1 cellular context compared by ENCODE assay signal in the genomic region with DNA sequence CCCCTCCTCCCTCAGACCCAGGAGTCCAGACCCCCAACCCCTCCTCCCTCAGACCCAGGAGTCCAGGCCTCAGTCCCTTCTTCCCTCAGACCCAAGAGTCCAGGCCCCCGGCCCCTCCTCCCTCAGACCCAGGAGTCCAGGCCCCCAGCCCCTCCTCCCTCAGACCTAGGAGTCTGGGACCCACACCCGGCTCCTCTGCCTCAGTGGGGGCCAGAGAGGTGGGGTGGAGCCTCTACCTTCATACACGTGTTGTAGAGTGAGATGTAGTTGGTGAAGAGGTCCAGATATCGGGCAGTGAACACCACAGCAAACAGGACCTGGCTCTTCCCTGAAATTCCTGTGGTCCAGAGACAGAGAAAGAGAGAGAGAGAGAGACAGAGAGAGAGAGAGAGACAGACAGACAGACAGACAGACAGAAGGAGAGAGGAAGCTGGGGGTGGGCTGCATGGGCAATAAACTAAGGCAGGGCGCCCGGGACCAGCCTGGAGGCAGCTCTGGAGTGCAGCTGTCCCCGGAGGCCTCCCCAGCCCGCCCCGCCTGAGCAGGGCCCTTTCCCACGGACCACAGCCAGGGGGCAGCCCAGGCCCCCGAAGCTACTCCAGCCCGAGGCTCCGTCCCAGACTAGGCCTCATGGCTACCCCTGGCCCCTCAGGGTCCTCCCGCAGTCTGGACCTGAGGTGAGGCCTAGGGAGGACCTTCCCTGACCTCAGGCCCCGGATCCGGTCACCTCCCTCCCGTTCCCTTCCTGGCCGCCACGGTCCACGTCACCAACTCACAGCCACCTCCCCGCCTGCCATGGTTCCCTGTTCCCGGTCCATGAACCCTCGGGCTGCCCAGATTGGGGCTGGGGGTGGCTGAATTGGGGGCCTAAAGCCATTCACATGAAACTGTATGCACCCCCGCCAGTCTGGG.
TF ChIP-seq lines count a peak whose summit lies in the region.

No MANE protein-coding gene starts in this region.

TF ChIP-seq in K562, 482 proteins besides CTCF, POLR2A, EP300 and RAD21 (continued from another document and continues in another):
- TF ChIP-seq ARID3A (IDR thresholded peaks at IDR 0.05; ENCODE audit: borderline replicate concordance, low read depth, low read length): no peak
- TF ChIP-seq TOE1 (IDR thresholded peaks at IDR 0.05; ENCODE audit: borderline replicate concordance): 0 out of 2 replicates have a peak, but pooled peaks have one; percentile 49
- no peak for TF ChIP-seq TOE1 (CRISPR knock-in tag; IDR thresholded peaks at IDR 0.05; ENCODE audit: borderline replicate concordance, low read depth)
- peak; percentile 55 for TF ChIP-seq GABPA (tag; conservative IDR thresholded peaks at IDR 0.05; ENCODE audit: low read depth)
- no peak for TF ChIP-seq ZNF561 (CRISPR knock-in tag; conservative IDR thresholded peaks at IDR 0.05)
- no peak for TF ChIP-seq SNIP1 (IDR thresholded peaks at IDR 0.05; ENCODE audit: low read depth)
- TF ChIP-seq ZNF12 (CRISPR knock-in tag; IDR thresholded peaks at IDR 0.05): peak; percentile 78; the same call in 1 of the 2 replicates
- no peak for TF ChIP-seq ZBED1 (IDR thresholded peaks at IDR 0.05)
- TF ChIP-seq RCOR1 (IDR thresholded peaks at IDR 0.05; ENCODE audit: borderline replicate concordance in 1 of 2, low read depth in 2 of 2, low read length in 2 of 2): 0 out of 4 replicates have a peak, but pooled peaks of 1 of the 2 experiments have one; percentile 16
- TF ChIP-seq ZNF79 (CRISPR knock-in tag; IDR thresholded peaks at IDR 0.05; ENCODE audit: low read depth): no peak
- peak; percentile 64; the same call in 1 of the 2 replicates for TF ChIP-seq ZBTB1 (CRISPR knock-in tag; IDR thresholded peaks at IDR 0.05; ENCODE audit: borderline replicate concordance, low read depth)
- no peak for TF ChIP-seq COPS2 (conservative IDR thresholded peaks at IDR 0.05)
- TF ChIP-seq CSDE1 (IDR thresholded peaks at IDR 0.05): no peak
- 0 out of 2 replicates have a peak, but pooled peaks have one; percentile 64 for TF ChIP-seq TGIF2 (CRISPR knock-in tag; IDR thresholded peaks at IDR 0.05)
- no peak for TF ChIP-seq ELF2 (CRISPR knock-in tag; IDR thresholded peaks at IDR 0.05)
- TF ChIP-seq LEF1 (IDR thresholded peaks at IDR 0.05): 0 out of 2 replicates have a peak, but pooled peaks have one; percentile 15
- TF ChIP-seq ARID4B (CRISPR knock-in tag; IDR thresholded peaks at IDR 0.05): peak; percentile 95
- 0 out of 2 replicates have a peak, but pooled peaks have one; percentile 50 for TF ChIP-seq ZNF589 (CRISPR knock-in tag; IDR thresholded peaks at IDR 0.05; ENCODE audit: low read depth)
- no peak; the same call in none of the 2 replicates for TF ChIP-seq SUPT5H (IDR thresholded peaks at IDR 0.05)
- TF ChIP-seq, protein P1, sequence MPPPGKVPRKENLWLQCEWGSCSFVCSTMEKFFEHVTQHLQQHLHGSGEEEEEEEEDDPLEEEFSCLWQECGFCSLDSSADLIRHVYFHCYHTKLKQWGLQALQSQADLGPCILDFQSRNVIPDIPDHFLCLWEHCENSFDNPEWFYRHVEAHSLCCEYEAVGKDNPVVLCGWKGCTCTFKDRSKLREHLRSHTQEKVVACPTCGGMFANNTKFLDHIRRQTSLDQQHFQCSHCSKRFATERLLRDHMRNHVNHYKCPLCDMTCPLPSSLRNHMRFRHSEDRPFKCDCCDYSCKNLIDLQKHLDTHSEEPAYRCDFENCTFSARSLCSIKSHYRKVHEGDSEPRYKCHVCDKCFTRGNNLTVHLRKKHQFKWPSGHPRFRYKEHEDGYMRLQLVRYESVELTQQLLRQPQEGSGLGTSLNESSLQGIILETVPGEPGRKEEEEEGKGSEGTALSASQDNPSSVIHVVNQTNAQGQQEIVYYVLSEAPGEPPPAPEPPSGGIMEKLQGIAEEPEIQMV (tag; conservative IDR thresholded peaks at IDR 0.05; ENCODE audit: low read depth): no peak
- TF ChIP-seq, protein P2, sequence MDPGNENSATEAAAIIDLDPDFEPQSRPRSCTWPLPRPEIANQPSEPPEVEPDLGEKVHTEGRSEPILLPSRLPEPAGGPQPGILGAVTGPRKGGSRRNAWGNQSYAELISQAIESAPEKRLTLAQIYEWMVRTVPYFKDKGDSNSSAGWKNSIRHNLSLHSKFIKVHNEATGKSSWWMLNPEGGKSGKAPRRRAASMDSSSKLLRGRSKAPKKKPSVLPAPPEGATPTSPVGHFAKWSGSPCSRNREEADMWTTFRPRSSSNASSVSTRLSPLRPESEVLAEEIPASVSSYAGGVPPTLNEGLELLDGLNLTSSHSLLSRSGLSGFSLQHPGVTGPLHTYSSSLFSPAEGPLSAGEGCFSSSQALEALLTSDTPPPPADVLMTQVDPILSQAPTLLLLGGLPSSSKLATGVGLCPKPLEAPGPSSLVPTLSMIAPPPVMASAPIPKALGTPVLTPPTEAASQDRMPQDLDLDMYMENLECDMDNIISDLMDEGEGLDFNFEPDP (CRISPR knock-in tag; IDR thresholded peaks at IDR 0.05): no peak
- TF ChIP-seq RBBP5 (IDR thresholded peaks at IDR 0.05; ENCODE audit: borderline replicate concordance, insufficient read depth, low read length, poor library complexity, severe bottlenecking): peak; percentile 31
- no peak for TF ChIP-seq ZNF121 (CRISPR knock-in tag; conservative IDR thresholded peaks at IDR 0.05)
- TF ChIP-seq, protein P3, sequence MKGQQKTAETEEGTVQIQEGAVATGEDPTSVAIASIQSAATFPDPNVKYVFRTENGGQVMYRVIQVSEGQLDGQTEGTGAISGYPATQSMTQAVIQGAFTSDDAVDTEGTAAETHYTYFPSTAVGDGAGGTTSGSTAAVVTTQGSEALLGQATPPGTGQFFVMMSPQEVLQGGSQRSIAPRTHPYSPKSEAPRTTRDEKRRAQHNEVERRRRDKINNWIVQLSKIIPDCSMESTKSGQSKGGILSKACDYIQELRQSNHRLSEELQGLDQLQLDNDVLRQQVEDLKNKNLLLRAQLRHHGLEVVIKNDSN (CRISPR knock-in tag; IDR thresholded peaks at IDR 0.05): peak; percentile 35; the same call in 1 of the 2 replicates
- TF ChIP-seq POLR2AphosphoS5 (IDR thresholded peaks at IDR 0.05; ENCODE audit: control insufficient read depth, insufficient read depth, low read depth, low read length): peak; percentile 18; the same call in 1 of the 2 replicates
- no peak for TF ChIP-seq U2AF2 (optimal IDR thresholded peaks at IDR 0.05; ENCODE audit: low read depth, low read length)
- TF ChIP-seq MAZ (CRISPR knock-in tag; conservative IDR thresholded peaks at IDR 0.05 in 1 of 2, IDR thresholded peaks at IDR 0.05 in 1 of 2): peak; percentile 90 to 97
- no peak for TF ChIP-seq SNAPC5 (CRISPR knock-in tag; IDR thresholded peaks at IDR 0.05)
- peak; percentile 74 for TF ChIP-seq ZNF592 (IDR thresholded peaks at IDR 0.05)
- TF ChIP-seq, protein P4, sequence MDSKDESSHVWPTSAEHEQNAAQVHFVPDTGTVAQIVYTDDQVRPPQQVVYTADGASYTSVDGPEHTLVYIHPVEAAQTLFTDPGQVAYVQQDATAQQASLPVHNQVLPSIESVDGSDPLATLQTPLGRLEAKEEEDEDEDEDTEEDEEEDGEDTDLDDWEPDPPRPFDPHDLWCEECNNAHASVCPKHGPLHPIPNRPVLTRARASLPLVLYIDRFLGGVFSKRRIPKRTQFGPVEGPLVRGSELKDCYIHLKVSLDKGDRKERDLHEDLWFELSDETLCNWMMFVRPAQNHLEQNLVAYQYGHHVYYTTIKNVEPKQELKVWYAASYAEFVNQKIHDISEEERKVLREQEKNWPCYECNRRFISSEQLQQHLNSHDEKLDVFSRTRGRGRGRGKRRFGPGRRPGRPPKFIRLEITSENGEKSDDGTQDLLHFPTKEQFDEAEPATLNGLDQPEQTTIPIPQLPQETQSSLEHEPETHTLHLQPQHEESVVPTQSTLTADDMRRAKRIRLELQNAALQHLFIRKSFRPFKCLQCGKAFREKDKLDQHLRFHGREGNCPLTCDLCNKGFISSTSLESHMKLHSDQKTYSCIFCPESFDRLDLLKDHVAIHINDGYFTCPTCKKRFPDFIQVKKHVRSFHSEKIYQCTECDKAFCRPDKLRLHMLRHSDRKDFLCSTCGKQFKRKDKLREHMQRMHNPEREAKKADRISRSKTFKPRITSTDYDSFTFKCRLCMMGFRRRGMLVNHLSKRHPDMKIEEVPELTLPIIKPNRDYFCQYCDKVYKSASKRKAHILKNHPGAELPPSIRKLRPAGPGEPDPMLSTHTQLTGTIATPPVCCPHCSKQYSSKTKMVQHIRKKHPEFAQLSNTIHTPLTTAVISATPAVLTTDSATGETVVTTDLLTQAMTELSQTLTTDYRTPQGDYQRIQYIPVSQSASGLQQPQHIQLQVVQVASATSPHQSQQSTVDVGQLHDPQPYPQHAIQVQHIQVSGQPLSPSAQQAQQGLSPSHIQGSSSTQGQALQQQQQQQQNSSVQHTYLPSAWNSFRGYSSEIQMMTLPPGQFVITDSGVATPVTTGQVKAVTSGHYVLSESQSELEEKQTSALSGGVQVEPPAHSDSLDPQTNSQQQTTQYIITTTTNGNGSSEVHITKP (IDR thresholded peaks at IDR 0.05; ENCODE audit: partially characterized antibody): peak; percentile 25
- no peak for TF ChIP-seq ZNF707 (CRISPR knock-in tag; conservative IDR thresholded peaks at IDR 0.05)
- TF ChIP-seq SMARCA4 (IDR thresholded peaks at IDR 0.05): 0 out of 2 replicates have a peak, but pooled peaks have one; percentile 10
- peak; percentile 16 for TF ChIP-seq PCBP1 (IDR thresholded peaks at IDR 0.05; ENCODE audit: low read depth, low read length, poor library complexity, severe bottlenecking)
- no peak for TF ChIP-seq SMC3 (conservative IDR thresholded peaks at IDR 0.05; ENCODE audit: insufficient read depth, low read depth, low read length)
